ENCODE assay signal across 1 cellular context in the genomic region with DNA sequence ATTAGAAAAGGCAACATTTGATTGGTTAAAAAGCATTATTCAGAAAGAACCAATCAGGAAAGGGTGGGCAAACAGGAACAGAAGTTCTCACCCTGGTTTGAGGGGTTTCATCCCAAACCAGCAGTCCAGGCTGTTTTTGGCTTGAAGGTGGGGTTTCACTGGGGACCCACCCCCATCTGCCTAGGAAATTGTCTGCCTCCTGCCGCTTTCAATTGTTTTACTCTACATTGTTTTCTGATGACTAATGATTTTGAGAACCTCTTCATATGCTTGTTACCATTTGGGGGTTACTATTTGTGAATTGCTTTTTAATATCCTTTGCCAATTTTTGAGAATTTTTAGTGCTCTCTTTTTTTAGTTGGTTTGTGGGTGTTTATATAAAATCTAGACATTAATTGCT.
A peak's percentile ranks its signal among the peaks of the same experiment; 100 is the strongest.
TF ChIP-seq lines count a peak whose summit lies in the region.

No MANE protein-coding gene starts in this region.

TF ChIP-seq in endothelial cell of umbilical vein, 7 proteins besides CTCF, POLR2A, EP300 and RAD21:
- TF ChIP-seq JUN (IDR thresholded peaks at IDR 0.05; ENCODE audit: borderline replicate concordance, insufficient read depth, insufficient read length, low read depth) = peak; percentile 34
- TF ChIP-seq GATA2 (IDR thresholded peaks at IDR 0.05; ENCODE audit: insufficient read depth, insufficient read length, low read depth, low read length) = no peak
